Comparison of ENCODE assay signal across 21 cellular contexts in the genomic region with DNA sequence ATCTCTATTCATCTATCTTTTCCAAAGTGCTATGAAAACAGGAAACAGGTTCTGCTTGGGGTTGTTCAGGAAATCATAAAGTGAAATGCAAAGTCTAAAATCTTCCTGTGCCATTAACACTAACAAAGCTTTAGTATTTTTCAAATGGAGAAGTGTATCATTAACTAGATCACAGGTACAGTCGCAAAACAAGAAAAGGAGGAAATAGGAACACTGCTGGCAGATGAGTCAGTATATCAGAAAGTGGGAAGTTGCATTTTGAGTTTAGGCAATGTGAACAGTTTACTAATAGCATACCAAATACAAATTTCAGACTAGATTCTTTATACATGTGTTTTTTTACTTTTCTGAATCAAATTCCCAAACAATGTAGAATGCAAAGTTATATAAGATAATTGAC.
"Had no signal": no experiment of that assay in that cellular context is flagged by ENCODE, and none has a peak within 500 bp of the region (broad histone marks: within the 10 kb centered on the region; RNA-seq: fewer than 3 reads in every experiment).

No MANE protein-coding gene starts in this region.

- H3K9me3 Mint-ChIP-seq: activated T-cell treated with anti-CD3 and anti-CD28 coated beads, Interleukin-2, amount 50 U/mL, for 24 hours had no signal

- DNase-seq: activated CD8-positive, alpha-beta memory T cell treated with anti-CD3 and anti-CD28 coated beads, Interleukin-2, amount 50 U/mL, for 4 hours; activated naive CD4-positive, alpha-beta T cell; activated T-cell treated with anti-CD3 and anti-CD28 coated beads, Interleukin-2, amount 50 U/mL, for 24 hours; dorsolateral prefrontal cortex; glutamatergic neuron; immature natural killer cell; left ventricle myocardium superior; mammary epithelial cell; naive thymus-derived CD8-positive, alpha-beta T cell; spleen; stimulated activated CD4-positive, alpha-beta T cell treated with anti-CD3 and anti-CD28 coated beads, Interleukin-4, amount 100 ng/mL, for 24 hours; stimulated activated naive CD4-positive, alpha-beta T cell treated with Interleukin-2 at 50 U/mL for 16 hours; upper lobe of right lung had no signal

- H3K27ac Mint-ChIP-seq: activated naive CD8-positive, alpha-beta T cell; activated T-cell treated with anti-CD3 and anti-CD28 coated beads, Interleukin-2, amount 50 U/mL, for 24 hours; activated T-helper 17 cell treated with anti-CD3 and anti-CD28 coated beads, Interleukin-2, amount 50 U/mL, for 72 hours; immature natural killer cell; mesothelial cell of epicardium; naive thymus-derived CD8-positive, alpha-beta T cell; progenitor cell of endocrine pancreas had no signal

- H3K4me3 Mint-ChIP-seq: activated naive CD8-positive, alpha-beta T cell; activated T-cell treated with anti-CD3 and anti-CD28 coated beads, Interleukin-2, amount 50 U/mL, for 24 hours; activated T-helper 17 cell treated with anti-CD3 and anti-CD28 coated beads, Interleukin-2, amount 50 U/mL, for 72 hours; central memory CD8-positive, alpha-beta T cell; immature natural killer cell; mesothelial cell of epicardium; naive thymus-derived CD8-positive, alpha-beta T cell had no signal

- H3K36me3 Mint-ChIP-seq: activated naive CD8-positive, alpha-beta T cell; naive thymus-derived CD8-positive, alpha-beta T cell had no signal

- H3K27me3 ChIP-seq: dorsolateral prefrontal cortex, esophagus muscularis mucosa, hepatocyte, spleen, upper lobe of right lung had no signal

- H3K9me3 ChIP-seq: thoracic aorta, upper lobe of right lung had no signal

- H3K36me3 ChIP-seq: esophagus muscularis mucosa, spleen, thoracic aorta, upper lobe of right lung had no signal

- H3K4me1 Mint-ChIP-seq: activated T-helper 17 cell treated with anti-CD3 and anti-CD28 coated beads, Interleukin-2, amount 50 U/mL, for 72 hours; central memory CD8-positive, alpha-beta T cell; immature natural killer cell; naive thymus-derived CD8-positive, alpha-beta T cell had no signal

- H3K27me3 Mint-ChIP-seq: activated naive CD8-positive, alpha-beta T cell; activated T-cell treated with anti-CD3 and anti-CD28 coated beads, Interleukin-2, amount 50 U/mL, for 24 hours; activated T-helper 17 cell treated with anti-CD3 and anti-CD28 coated beads, Interleukin-2, amount 50 U/mL, for 72 hours; central memory CD8-positive, alpha-beta T cell; naive thymus-derived CD8-positive, alpha-beta T cell; progenitor cell of endocrine pancreas had no signal

- H3K4me3 ChIP-seq: dorsolateral prefrontal cortex, esophagus muscularis mucosa, hepatocyte, spleen, thoracic aorta, upper lobe of right lung had no signal

- H3K27ac ChIP-seq: dorsolateral prefrontal cortex, esophagus muscularis mucosa, hepatocyte, spleen, thoracic aorta, upper lobe of right lung had no signal

- ATAC-seq: activated T-helper 17 cell treated with anti-CD3 and anti-CD28 coated beads, Interleukin-2, amount 50 U/mL, for 72 hours; left ventricle myocardium superior; naive thymus-derived CD8-positive, alpha-beta T cell; upper lobe of right lung had no signal

- H3K4me1 ChIP-seq: esophagus muscularis mucosa, spleen, upper lobe of right lung had no signal
